Comparison of ENCODE assay signal across 1 cellular context in genomic region chr1:26237230-26237966, GRCh38.
TF ChIP-seq lines count a peak whose summit lies in the region.

No MANE protein-coding gene starts in this region.

TF ChIP-seq in HepG2, 621 proteins besides CTCF, POLR2A, EP300 and RAD21:
- TF ChIP-seq MED13 (CRISPR knock-in tag; IDR thresholded peaks at IDR 0.05) (no peak), ZMYM4 (CRISPR knock-in tag; IDR thresholded peaks at IDR 0.05) (no peak), SMAD9 (CRISPR knock-in tag; IDR thresholded peaks at IDR 0.05) (no peak), ZFAT (CRISPR knock-in tag; conservative IDR thresholded peaks at IDR 0.05) (no peak), CC2D1A (CRISPR knock-in tag; IDR thresholded peaks at IDR 0.05) (no peak), EZH2 (conservative IDR thresholded peaks at IDR 0.05; ENCODE audit: low read depth, low read length) (no peak), MAFF (IDR thresholded peaks at IDR 0.05; ENCODE audit: low read depth, low read length) (peak; percentile 73), ZNF275 (CRISPR knock-in tag; IDR thresholded peaks at IDR 0.05; ENCODE audit: borderline replicate concordance) (no peak), CHD2 (IDR thresholded peaks at IDR 0.05; ENCODE audit: low read depth, low read length) (no peak), THAP7 (CRISPR knock-in tag; IDR thresholded peaks at IDR 0.05) (no peak), SNAPC2 (CRISPR knock-in tag; IDR thresholded peaks at IDR 0.05) (no peak), FOXO4 (CRISPR knock-in tag; conservative IDR thresholded peaks at IDR 0.05) (no peak), KAT8 (CRISPR knock-in tag; IDR thresholded peaks at IDR 0.05) (no peak), PLRG1 (conservative IDR thresholded peaks at IDR 0.05) (no peak), POLR2AphosphoS2 (IDR thresholded peaks at IDR 0.05; ENCODE audit: low read depth, low read length) (no peak), ZNF510 (CRISPR knock-in tag; IDR thresholded peaks at IDR 0.05; ENCODE audit: low read depth) (no peak), MAFK (conservative IDR thresholded peaks at IDR 0.05 in 1 of 2, IDR thresholded peaks at IDR 0.05 in 1 of 2; ENCODE audit: low read length in 2 of 2) (peak; percentile 82 to 84), ZNF577 (CRISPR knock-in tag; IDR thresholded peaks at IDR 0.05; ENCODE audit: borderline replicate concordance, low read depth) (no peak), NFE2 (CRISPR knock-in tag; IDR thresholded peaks at IDR 0.05) (peak; percentile 90), ZNF34 (CRISPR knock-in tag; IDR thresholded peaks at IDR 0.05; ENCODE audit: borderline replicate concordance) (no peak), ZFP36 (IDR thresholded peaks at IDR 0.05; ENCODE audit: borderline replicate concordance, low read depth, low read length, partially characterized antibody) (no peak), ZBTB46 (CRISPR knock-in tag; IDR thresholded peaks at IDR 0.05; ENCODE audit: borderline replicate concordance) (no peak), BRF2 (CRISPR knock-in tag; IDR thresholded peaks at IDR 0.05) (no peak), MAFG (CRISPR knock-in tag; IDR thresholded peaks at IDR 0.05) (0 out of 2 replicates have a peak, but pooled peaks have one; percentile 19), FOXP1 (IDR thresholded peaks at IDR 0.05) (no peak), FOXP1 (CRISPR knock-in tag; IDR thresholded peaks at IDR 0.05) (no peak), KDM5A (IDR thresholded peaks at IDR 0.05; ENCODE audit: borderline replicate concordance, low read length) (no peak), ZNF788 (CRISPR knock-in tag; IDR thresholded peaks at IDR 0.05; ENCODE audit: borderline replicate concordance) (no peak), NFE2L2 (IDR thresholded peaks at IDR 0.05; ENCODE audit: low read length) (peak; percentile 96), SRSF4 (IDR thresholded peaks at IDR 0.05; ENCODE audit: low read depth, low read length, poor library complexity, severe bottlenecking) (no peak), SRF (IDR thresholded peaks at IDR 0.05; ENCODE audit: low read depth, low read length) (no peak)
